1 cellular context compared by ENCODE assay signal in the genomic region with DNA sequence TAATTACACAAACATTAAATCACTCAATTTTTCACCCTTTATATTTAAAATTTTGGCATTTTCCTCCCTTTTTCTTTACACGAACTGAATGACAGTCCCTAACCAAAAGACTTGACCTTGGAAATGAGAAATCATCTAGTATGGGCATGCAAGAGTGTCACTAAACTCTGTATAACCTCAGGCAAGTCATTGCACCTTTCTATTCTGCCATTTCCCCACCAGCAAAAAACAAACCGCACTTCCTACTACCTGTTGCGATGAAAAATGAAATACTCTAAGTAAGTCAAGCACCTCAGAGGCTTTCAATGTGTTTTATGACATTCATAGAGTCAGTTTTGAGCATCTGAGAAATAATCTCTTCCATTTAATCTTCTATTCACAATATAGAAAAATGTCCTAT.
A peak's percentile ranks its signal among the peaks of the same experiment; 100 is the strongest.
TF ChIP-seq lines count a peak whose summit lies in the region.

No MANE protein-coding gene starts in this region.

TF ChIP-seq in GM12878, 131 proteins besides CTCF, POLR2A, EP300 and RAD21:
- no peak for TF ChIP-seq ASH2L (IDR thresholded peaks at IDR 0.05; ENCODE audit: borderline replicate concordance, low read depth)
- TF ChIP-seq YY1 (IDR thresholded peaks at IDR 0.05; ENCODE audit: low read depth, low read length), result no peak
- no peak for TF ChIP-seq CHD2 (IDR thresholded peaks at IDR 0.05; ENCODE audit: borderline replicate concordance, low read depth, low read length)
- TF ChIP-seq POLR2AphosphoS5 (IDR thresholded peaks at IDR 0.05; ENCODE audit: low read length), result no peak
- TF ChIP-seq, protein P1, sequence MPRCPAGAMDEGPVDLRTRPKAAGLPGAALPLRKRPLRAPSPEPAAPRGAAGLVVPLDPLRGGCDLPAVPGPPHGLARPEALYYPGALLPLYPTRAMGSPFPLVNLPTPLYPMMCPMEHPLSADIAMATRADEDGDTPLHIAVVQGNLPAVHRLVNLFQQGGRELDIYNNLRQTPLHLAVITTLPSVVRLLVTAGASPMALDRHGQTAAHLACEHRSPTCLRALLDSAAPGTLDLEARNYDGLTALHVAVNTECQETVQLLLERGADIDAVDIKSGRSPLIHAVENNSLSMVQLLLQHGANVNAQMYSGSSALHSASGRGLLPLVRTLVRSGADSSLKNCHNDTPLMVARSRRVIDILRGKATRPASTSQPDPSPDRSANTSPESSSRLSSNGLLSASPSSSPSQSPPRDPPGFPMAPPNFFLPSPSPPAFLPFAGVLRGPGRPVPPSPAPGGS (IDR thresholded peaks at IDR 0.05; ENCODE audit: borderline replicate concordance, insufficient read depth, low read depth, low read length, poor library complexity, severe bottlenecking), result no peak
- no peak for TF ChIP-seq SRF (IDR thresholded peaks at IDR 0.05; ENCODE audit: low read depth in 2 of 2, low read length in 2 of 2)
- peak; percentile 78 for TF ChIP-seq RUNX3 (IDR thresholded peaks at IDR 0.05; ENCODE audit: low read length)
- peak in 1 of 2 experiments; percentile 38; a peak in 1 of 4 replicates for TF ChIP-seq ETV6 (conservative IDR thresholded peaks at IDR 0.05 in 1 of 2, IDR thresholded peaks at IDR 0.05 in 1 of 2; ENCODE audit: borderline replicate concordance in 1 of 2, low read depth in 1 of 2)
- TF ChIP-seq TARDBP (IDR thresholded peaks at IDR 0.05; ENCODE audit: borderline replicate concordance), result no peak
- no peak for TF ChIP-seq NBN (IDR thresholded peaks at IDR 0.05)
- TF ChIP-seq RFX5 (IDR thresholded peaks at IDR 0.05; ENCODE audit: low read depth, low read length), result no peak
- TF ChIP-seq, protein P2, sequence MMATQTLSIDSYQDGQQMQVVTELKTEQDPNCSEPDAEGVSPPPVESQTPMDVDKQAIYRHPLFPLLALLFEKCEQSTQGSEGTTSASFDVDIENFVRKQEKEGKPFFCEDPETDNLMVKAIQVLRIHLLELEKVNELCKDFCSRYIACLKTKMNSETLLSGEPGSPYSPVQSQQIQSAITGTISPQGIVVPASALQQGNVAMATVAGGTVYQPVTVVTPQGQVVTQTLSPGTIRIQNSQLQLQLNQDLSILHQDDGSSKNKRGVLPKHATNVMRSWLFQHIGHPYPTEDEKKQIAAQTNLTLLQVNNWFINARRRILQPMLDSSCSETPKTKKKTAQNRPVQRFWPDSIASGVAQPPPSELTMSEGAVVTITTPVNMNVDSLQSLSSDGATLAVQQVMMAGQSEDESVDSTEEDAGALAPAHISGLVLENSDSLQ (IDR thresholded peaks at IDR 0.05), result no peak
- no peak for TF ChIP-seq MEF2A (IDR thresholded peaks at IDR 0.05; ENCODE audit: insufficient read depth, low read depth, low read length)
- 0 out of 2 replicates have a peak, but pooled peaks have one; percentile 15 for TF ChIP-seq SPI1 (IDR thresholded peaks at IDR 0.05; ENCODE audit: borderline replicate concordance, insufficient read depth, low read depth, low read length)
- TF ChIP-seq MYB (IDR thresholded peaks at IDR 0.05; ENCODE audit: borderline replicate concordance, low read depth, low read length), result no peak
- TF ChIP-seq BACH1 (IDR thresholded peaks at IDR 0.05; ENCODE audit: borderline replicate concordance), result no peak
- TF ChIP-seq, protein P3, sequence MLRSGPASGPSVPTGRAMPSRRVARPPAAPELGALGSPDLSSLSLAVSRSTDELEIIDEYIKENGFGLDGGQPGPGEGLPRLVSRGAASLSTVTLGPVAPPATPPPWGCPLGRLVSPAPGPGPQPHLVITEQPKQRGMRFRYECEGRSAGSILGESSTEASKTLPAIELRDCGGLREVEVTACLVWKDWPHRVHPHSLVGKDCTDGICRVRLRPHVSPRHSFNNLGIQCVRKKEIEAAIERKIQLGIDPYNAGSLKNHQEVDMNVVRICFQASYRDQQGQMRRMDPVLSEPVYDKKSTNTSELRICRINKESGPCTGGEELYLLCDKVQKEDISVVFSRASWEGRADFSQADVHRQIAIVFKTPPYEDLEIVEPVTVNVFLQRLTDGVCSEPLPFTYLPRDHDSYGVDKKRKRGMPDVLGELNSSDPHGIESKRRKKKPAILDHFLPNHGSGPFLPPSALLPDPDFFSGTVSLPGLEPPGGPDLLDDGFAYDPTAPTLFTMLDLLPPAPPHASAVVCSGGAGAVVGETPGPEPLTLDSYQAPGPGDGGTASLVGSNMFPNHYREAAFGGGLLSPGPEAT (IDR thresholded peaks at IDR 0.05; ENCODE audit: low read depth), result no peak
- TF ChIP-seq JUNB (IDR thresholded peaks at IDR 0.05), result peak; percentile 30; the same call in 1 of the 2 replicates
- no peak for TF ChIP-seq KAT2A (conservative IDR thresholded peaks at IDR 0.05; ENCODE audit: control insufficient read depth, low read depth, low read length)
- no peak for TF ChIP-seq SP1 (IDR thresholded peaks at IDR 0.05; ENCODE audit: low read depth, low read length)
- TF ChIP-seq NFIC (IDR thresholded peaks at IDR 0.05; ENCODE audit: low read depth, low read length), result 0 out of 2 replicates have a peak, but pooled peaks have one; percentile 28
- no peak for TF ChIP-seq TCF12 (IDR thresholded peaks at IDR 0.05; ENCODE audit: low read depth, low read length)
- TF ChIP-seq, protein P4, sequence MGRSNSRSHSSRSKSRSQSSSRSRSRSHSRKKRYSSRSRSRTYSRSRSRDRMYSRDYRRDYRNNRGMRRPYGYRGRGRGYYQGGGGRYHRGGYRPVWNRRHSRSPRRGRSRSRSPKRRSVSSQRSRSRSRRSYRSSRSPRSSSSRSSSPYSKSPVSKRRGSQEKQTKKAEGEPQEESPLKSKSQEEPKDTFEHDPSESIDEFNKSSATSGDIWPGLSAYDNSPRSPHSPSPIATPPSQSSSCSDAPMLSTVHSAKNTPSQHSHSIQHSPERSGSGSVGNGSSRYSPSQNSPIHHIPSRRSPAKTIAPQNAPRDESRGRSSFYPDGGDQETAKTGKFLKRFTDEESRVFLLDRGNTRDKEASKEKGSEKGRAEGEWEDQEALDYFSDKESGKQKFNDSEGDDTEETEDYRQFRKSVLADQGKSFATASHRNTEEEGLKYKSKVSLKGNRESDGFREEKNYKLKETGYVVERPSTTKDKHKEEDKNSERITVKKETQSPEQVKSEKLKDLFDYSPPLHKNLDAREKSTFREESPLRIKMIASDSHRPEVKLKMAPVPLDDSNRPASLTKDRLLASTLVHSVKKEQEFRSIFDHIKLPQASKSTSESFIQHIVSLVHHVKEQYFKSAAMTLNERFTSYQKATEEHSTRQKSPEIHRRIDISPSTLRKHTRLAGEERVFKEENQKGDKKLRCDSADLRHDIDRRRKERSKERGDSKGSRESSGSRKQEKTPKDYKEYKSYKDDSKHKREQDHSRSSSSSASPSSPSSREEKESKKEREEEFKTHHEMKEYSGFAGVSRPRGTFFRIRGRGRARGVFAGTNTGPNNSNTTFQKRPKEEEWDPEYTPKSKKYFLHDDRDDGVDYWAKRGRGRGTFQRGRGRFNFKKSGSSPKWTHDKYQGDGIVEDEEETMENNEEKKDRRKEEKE (IDR thresholded peaks at IDR 0.05), result no peak
- TF ChIP-seq SIX5 (IDR thresholded peaks at IDR 0.05; ENCODE audit: low read depth, low read length, severe bottlenecking), result no peak
- no peak for TF ChIP-seq TCF7 (IDR thresholded peaks at IDR 0.05; ENCODE audit: borderline replicate concordance)
